In genomic region chrX:119237526-119238035, GRCh38 we compare ENCODE assay signal across 8 cellular contexts. TPM values are rescaled to one million over a fixed set of nuclear protein-coding genes. Genes with fewer than 3 reads are reported as not detected.
DNase-seq lines count a peak whose midpoint lies in the region; ATAC-seq and TF ChIP-seq lines count a peak whose summit lies in the region.

No MANE protein-coding gene starts in this region.

- H3K27me3 ChIP-seq in CD4-positive, alpha-beta T cell (ENCODE audit: control insufficient read depth, insufficient read depth, low read length), result no peaks in the 10 kb centered on the region
- H3K27me3 ChIP-seq in Loucy (ENCODE audit: insufficient read depth, low read length, poor library complexity, severe bottlenecking) (no peaks in the 10 kb centered on the region), duodenal mucosa (ENCODE audit: control insufficient read depth in 1 of 2, insufficient read depth in 2 of 2, low read length in 2 of 2) (no peaks in the 10 kb centered on the region), neural cell (ENCODE audit: insufficient read depth, low read depth, low read length) (no peaks in the 10 kb centered on the region)

- peaks cover 23% of the 10 kb centered on the region for H3K36me3 Mint-ChIP-seq in CD4-positive, alpha-beta T cell (ENCODE audit: low read depth)

- H3K4me1 ChIP-seq in Loucy (ENCODE audit: insufficient read depth, low read length, poor library complexity, severe bottlenecking) (peaks cover 35% of the 10 kb centered on the region), duodenal mucosa (ENCODE audit: control insufficient read depth in 1 of 2, insufficient read depth in 2 of 2, low read length in 2 of 2) (peaks cover 3 to 9% of the 10 kb centered on the region in 2 donors)

- no peak overlapping the region for H2AFZ ChIP-seq in Loucy (ENCODE audit: low read length)
- peak overlapping the region; percentile 33 for H2AFZ ChIP-seq in neural cell (ENCODE audit: low read depth, low read length)

- peak overlapping the region; percentile 57 for H3K27ac Mint-ChIP-seq in CD4-positive, alpha-beta T cell

- H3K36me3 ChIP-seq in Loucy (ENCODE audit: insufficient read depth, low read length) (peaks cover under 1% of the 10 kb centered on the region; the same call in 1 of the 2 replicates), duodenal mucosa (ENCODE audit: control insufficient read depth in 1 of 2, insufficient read depth in 2 of 2, low read length in 2 of 2) (peaks cover under 1 to 4% of the 10 kb centered on the region in 2 donors), neural cell (ENCODE audit: insufficient read depth, low read length) (no peaks in the 10 kb centered on the region)

- peak overlapping the region; percentile 93 for H3K4me3 ChIP-seq in Loucy (ENCODE audit: low read length, poor library complexity, severe bottlenecking)
- H3K4me3 ChIP-seq in duodenal mucosa (ENCODE audit: low read depth in 1 of 2, low read length in 2 of 2), result peak overlapping the region; percentile 79 to 82
- H3K4me3 ChIP-seq in neural cell (ENCODE audit: low read length), result peak overlapping the region; percentile 89

- no peak for ATAC-seq in CD4-positive, alpha-beta T cell (ENCODE audit: poor library complexity)
- ATAC-seq in GM19035 (IDR thresholded peaks at IDR 0.05; ENCODE audit: unreplicated experiment), result no peak

- H3K4me3 Mint-ChIP-seq in CD4-positive, alpha-beta T cell, result peak overlapping the region; percentile 92

- no peaks in the 10 kb centered on the region for H3K9me3 ChIP-seq in CD4-positive, alpha-beta T cell (ENCODE audit: control insufficient read depth, low read length)
- no peaks in the 10 kb centered on the region for H3K9me3 ChIP-seq in Loucy (ENCODE audit: insufficient read depth, low read depth, low read length)
- H3K9me3 ChIP-seq in duodenal mucosa (ENCODE audit: control insufficient read depth in 1 of 2, low read length in 2 of 2), result no peaks in the 10 kb centered on the region
- H3K9me3 ChIP-seq in neural cell (ENCODE audit: low read length), result no peaks in the 10 kb centered on the region

- H3K27ac ChIP-seq in CD4-positive, alpha-beta T cell (ENCODE audit: low read depth, low read length), result no peak overlapping the region
- no peak overlapping the region for H3K27ac ChIP-seq in duodenal mucosa (ENCODE audit: low read depth, low read length)
- H3K27ac ChIP-seq in neural cell (ENCODE audit: low read length), result peak overlapping the region; percentile 87

- TF ChIP-seq CTCF in CD4-positive, alpha-beta T cell (IDR thresholded peaks at IDR 0.05), result no peak
- TF ChIP-seq CTCF in Loucy (conservative IDR thresholded peaks at IDR 0.05; ENCODE audit: low read length), result no peak
- no peak for TF ChIP-seq CTCF in neural cell (IDR thresholded peaks at IDR 0.05; ENCODE audit: poor library complexity, severe bottlenecking)

- intact Hi-C loops in CD4-positive, alpha-beta T cell (cut with DNase I, micrococcal nuclease), result loop anchor here in 1 of 2 experiments (5.0 to 10.0 kb wide), 4 partner anchors 230 to 1395 kb away; partner anchors contain the start of genes C1GALT1C1, LONRF3, SLC25A5 and WDR44

- H4K20me1 ChIP-seq in Loucy (ENCODE audit: insufficient read depth, low read length, poor library complexity, severe bottlenecking), result peaks cover 44% of the 10 kb centered on the region
- no peaks in the 10 kb centered on the region for H4K20me1 ChIP-seq in neural cell (ENCODE audit: insufficient read depth)

- H3K9ac ChIP-seq in Loucy (ENCODE audit: low read depth, low read length, poor library complexity, severe bottlenecking), result peak overlapping the region; percentile 92
- peak overlapping the region; percentile 73 to 77 for H3K9ac ChIP-seq in duodenal mucosa (ENCODE audit: low read depth in 1 of 2, low read length in 2 of 2)
- H3K9ac ChIP-seq in neural cell (ENCODE audit: low read length), result peak overlapping the region; percentile 93

- POLR2A ChIA-PET in CD4-positive, alpha-beta T cell (lab: Charles Lee), result interaction anchor here (1.1 to 1.3 kb wide), 2 partner anchors 10 to 36 kb away, joined by 3 to 4 read pairs; no protein-coding TSS in a partner anchor

- no peak for DNase-seq in CD4-positive, alpha-beta T cell
- no peak for DNase-seq in NOMO-1 treated with DMSO at 0.1 percent for 48 hours (lab: John Stamatoyannopoulos, UW; ENCODE audit: unreplicated experiment)
- no peak for DNase-seq in cortex of kidney (lab: John Stamatoyannopoulos, UW)
- DNase-seq in NCI-H446 (lab: John Stamatoyannopoulos, UW), result no peak

- TF ChIP-seq RAD21 in neural cell (conservative IDR thresholded peaks at IDR 0.05), result peak; percentile 10

- peaks cover 46% of the 10 kb centered on the region for H3K4me1 Mint-ChIP-seq in CD4-positive, alpha-beta T cell (ENCODE audit: low read depth)

- H3K9me3 Mint-ChIP-seq in CD4-positive, alpha-beta T cell, result no peaks in the 10 kb centered on the region

- H3K79me2 ChIP-seq in Loucy (ENCODE audit: insufficient read depth, low read length) (peaks cover 57% of the 10 kb centered on the region), neural cell (replicated peaks; ENCODE audit: insufficient read depth, low read length) (peaks cover 37% of the 10 kb centered on the region)

- H3F3A ChIP-seq in Loucy (ENCODE audit: low read depth) (no peaks in the 10 kb centered on the region), neural cell (ENCODE audit: insufficient read depth, low read length, poor library complexity, severe bottlenecking) (no peaks in the 10 kb centered on the region)

- H3K9me2 ChIP-seq in Loucy (replicated peaks; ENCODE audit: low read depth, low read length), result no peaks in the 10 kb centered on the region
- H3K9me2 ChIP-seq in neural cell (ENCODE audit: insufficient read depth, low read length), result no peaks in the 10 kb centered on the region

- TF ChIP-seq EP300 in neural cell (conservative IDR thresholded peaks at IDR 0.05; ENCODE audit: poor library complexity, severe bottlenecking), result no peak

- CTCF ChIA-PET in CD4-positive, alpha-beta T cell (lab: Charles Lee), result no interaction called here

- H3K4me2 ChIP-seq in Loucy (ENCODE audit: low read depth, low read length, poor library complexity, severe bottlenecking) (peak overlapping the region; percentile 85), neural cell (ENCODE audit: low read length) (peak overlapping the region; percentile 70)

- H3K27me3 Mint-ChIP-seq in CD4-positive, alpha-beta T cell, result no peaks in the 10 kb centered on the region

TF ChIP-seq in neural cell, 6 proteins besides CTCF, POLR2A, EP300 and RAD21:
- TF ChIP-seq, protein P1, sequence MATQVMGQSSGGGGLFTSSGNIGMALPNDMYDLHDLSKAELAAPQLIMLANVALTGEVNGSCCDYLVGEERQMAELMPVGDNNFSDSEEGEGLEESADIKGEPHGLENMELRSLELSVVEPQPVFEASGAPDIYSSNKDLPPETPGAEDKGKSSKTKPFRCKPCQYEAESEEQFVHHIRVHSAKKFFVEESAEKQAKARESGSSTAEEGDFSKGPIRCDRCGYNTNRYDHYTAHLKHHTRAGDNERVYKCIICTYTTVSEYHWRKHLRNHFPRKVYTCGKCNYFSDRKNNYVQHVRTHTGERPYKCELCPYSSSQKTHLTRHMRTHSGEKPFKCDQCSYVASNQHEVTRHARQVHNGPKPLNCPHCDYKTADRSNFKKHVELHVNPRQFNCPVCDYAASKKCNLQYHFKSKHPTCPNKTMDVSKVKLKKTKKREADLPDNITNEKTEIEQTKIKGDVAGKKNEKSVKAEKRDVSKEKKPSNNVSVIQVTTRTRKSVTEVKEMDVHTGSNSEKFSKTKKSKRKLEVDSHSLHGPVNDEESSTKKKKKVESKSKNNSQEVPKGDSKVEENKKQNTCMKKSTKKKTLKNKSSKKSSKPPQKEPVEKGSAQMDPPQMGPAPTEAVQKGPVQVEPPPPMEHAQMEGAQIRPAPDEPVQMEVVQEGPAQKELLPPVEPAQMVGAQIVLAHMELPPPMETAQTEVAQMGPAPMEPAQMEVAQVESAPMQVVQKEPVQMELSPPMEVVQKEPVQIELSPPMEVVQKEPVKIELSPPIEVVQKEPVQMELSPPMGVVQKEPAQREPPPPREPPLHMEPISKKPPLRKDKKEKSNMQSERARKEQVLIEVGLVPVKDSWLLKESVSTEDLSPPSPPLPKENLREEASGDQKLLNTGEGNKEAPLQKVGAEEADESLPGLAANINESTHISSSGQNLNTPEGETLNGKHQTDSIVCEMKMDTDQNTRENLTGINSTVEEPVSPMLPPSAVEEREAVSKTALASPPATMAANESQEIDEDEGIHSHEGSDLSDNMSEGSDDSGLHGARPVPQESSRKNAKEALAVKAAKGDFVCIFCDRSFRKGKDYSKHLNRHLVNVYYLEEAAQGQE (IDR thresholded peaks at IDR 0.05; ENCODE audit: borderline replicate concordance), result no peak
- peak; percentile 57 for TF ChIP-seq MXI1 (conservative IDR thresholded peaks at IDR 0.05; ENCODE audit: poor library complexity, severe bottlenecking)
- TF ChIP-seq SMC3 (conservative IDR thresholded peaks at IDR 0.05; ENCODE audit: poor library complexity), result peak; percentile 9
- no peak for TF ChIP-seq POLR2AphosphoS5 (IDR thresholded peaks at IDR 0.05)
- no peak for TF ChIP-seq TAF1 (IDR thresholded peaks at IDR 0.05; ENCODE audit: low read depth)

RNA-seq across cellular contexts. Expression of gene PGRMC1, which starts 1.5 kb away (rescaled TPM):
- total RNA-seq in CD4-positive, alpha-beta T cell, result 10 to 100 TPM; 14.9 to 16.0 TPM
- 667 and 672 TPM in 2 replicates for polyA plus RNA-seq in neural cell
- 399 and 408 TPM in 2 replicates for polyA minus RNA-seq in neural cell
